Comparison of ENCODE assay signal across 9 cellular contexts in genomic region chr1:229070168-229070567, GRCh38.
DNase-seq lines count a peak whose midpoint lies in the region; ATAC-seq, FAIRE-seq and TF ChIP-seq lines count a peak whose summit lies in the region.
"Had no signal": no experiment of that assay in that cellular context is flagged by ENCODE, and none has a peak within 500 bp of the region (broad histone marks: within the 10 kb centered on the region; RNA-seq: fewer than 3 reads in every experiment).

No MANE protein-coding gene starts in this region.

- no peaks in the 10 kb centered on the region for H3K36me3 ChIP-seq in bronchial epithelial cell (ENCODE audit: control insufficient read depth, insufficient read depth, low read length)

- DNase-seq in AML-193 (lab: John Stamatoyannopoulos, UW) (peak; percentile 37 to 51), NCI-H1436 treated with DMSO at 0.1 percent for 48 hours (lab: John Stamatoyannopoulos, UW) (peak; percentile 93), bronchial epithelial cell (ENCODE audit: low read depth) (peak; percentile 85), medulla oblongata (ENCODE audit: extremely low spot score) (peak; percentile 89)
- no peak for DNase-seq in activated CD4-positive, alpha-beta T cell treated with anti-CD3 and anti-CD28 coated beads for 48 hours
- no peak for DNase-seq in stimulated activated CD4-positive, alpha-beta T cell treated with anti-CD3 and anti-CD28 coated beads, Interleukin-12 subunit alpha, Interleukin-12 subunit beta, amount 100 ng/mL, for 4 hours
- DNase-seq: naive B cell had no signal

- FAIRE-seq in bronchial epithelial cell (lab: Jason Lieb, UNC) = no peak

- H3K27me3 ChIP-seq in bronchial epithelial cell (ENCODE audit: control insufficient read depth, insufficient read depth, low read length) = peaks cover 4% of the 10 kb centered on the region

- no peak for TF ChIP-seq CTCF in bronchial epithelial cell (IDR thresholded peaks at IDR 0.05; ENCODE audit: insufficient read depth, low read length, severe bottlenecking)

- ATAC-seq in HG03439 (IDR thresholded peaks at IDR 0.05; ENCODE audit: unreplicated experiment) = no peak
- no peak for ATAC-seq in GM21515 (IDR thresholded peaks at IDR 0.05; ENCODE audit: unreplicated experiment)

- H3K4me3 ChIP-seq in bronchial epithelial cell (ENCODE audit: low read depth, low read length) = no peak overlapping the region

Comparison
In these comparisons a context has a peak if more than half of its experiments do, and no peak if none do; other contexts are left out.
1. DNase-seq: peak in AML-193 (2 of 2), NCI-H1436 treated with DMSO at 0.1 percent for 48 hours (single experiment), bronchial epithelial cell (single experiment) and medulla oblongata (single experiment); none in activated CD4-positive, alpha-beta T cell treated with anti-CD3 and anti-CD28 coated beads for 48 hours (single experiment) and stimulated activated CD4-positive, alpha-beta T cell treated with anti-CD3 and anti-CD28 coated beads, Interleukin-12 subunit alpha, Interleukin-12 subunit beta, amount 100 ng/mL, for 4 hours (single experiment).